Comparison of ENCODE assay signal across 21 cellular contexts in the genomic region with DNA sequence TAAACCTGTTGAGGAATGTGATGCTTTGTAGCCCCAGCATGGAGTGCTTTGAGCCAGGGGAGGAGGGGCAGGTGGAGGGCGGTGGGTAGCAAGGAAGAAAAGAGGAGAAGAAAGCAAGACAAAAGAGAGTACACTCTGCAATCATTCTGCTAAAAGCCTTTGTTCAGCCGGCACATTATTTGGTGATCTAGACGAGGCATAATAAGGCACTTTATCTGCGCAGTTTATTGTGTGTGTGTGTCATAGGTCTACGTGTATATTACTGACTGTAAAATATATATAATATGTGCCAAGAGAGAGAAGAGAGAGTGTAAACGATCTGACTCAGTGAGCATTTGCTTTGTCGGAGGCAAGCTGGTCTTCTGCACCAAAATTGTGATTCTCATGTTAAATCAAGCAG.
"Had no signal": no experiment of that assay in that cellular context is flagged by ENCODE, and none has a peak within 500 bp of the region (broad histone marks: within the 10 kb centered on the region; RNA-seq: fewer than 3 reads in every experiment).

No MANE protein-coding gene starts in this region.

- DNase-seq: activated B cell treated with CpG ODN at 0.5 μM for 24 hours; activated CD4-positive, alpha-beta T cell treated with anti-CD3 and anti-CD28 coated beads, Interleukin-2, amount 50 U/mL, for 1 hour; activated naive CD4-positive, alpha-beta T cell; activated T-cell treated with anti-CD3 and anti-CD28 coated beads for 4 hours; activated T-cell treated with anti-CD3 and anti-CD28 coated beads, Interleukin-2, amount 50 U/mL, for 72 hours; dorsolateral prefrontal cortex; effector memory CD4-positive, alpha-beta T cell; gastrocnemius medialis; glutamatergic neuron; left ventricle myocardium inferior; mesendoderm; ovary; right lobe of liver; stimulated activated CD4-positive, alpha-beta T cell treated with anti-CD3 and anti-CD28 coated beads, Interleukin-12 subunit alpha, Interleukin-12 subunit beta, amount 100 ng/mL, for 4 hours; stimulated activated CD4-positive, alpha-beta T cell treated with anti-CD3 and anti-CD28 coated beads, Interleukin-4, amount 100 ng/mL, for 1 hour; stimulated activated naive CD8-positive, alpha-beta T cell treated with anti-CD3 and anti-CD28 coated beads, Interleukin-15, Interleukin-2, amounts not matched to agents 100 U/mL and 50 U/mL, for 24 hours had no signal

- ATAC-seq: activated naive CD4-positive, alpha-beta T cell treated with anti-CD3 and anti-CD28 coated beads, Interleukin-2, amount 50 U/mL, for 72 hours; activated T-cell treated with anti-CD3 and anti-CD28 coated beads, Interleukin-2, amount 50 U/mL, for 72 hours; gastrocnemius medialis; natural killer cell treated with Interleukin-12 subunit alpha and Interleukin-12 subunit beta and Interleukin-15 and Interleukin-18, amount 100 ng/mL, for 72 hours; right lobe of liver; stimulated activated naive CD8-positive, alpha-beta T cell treated with anti-CD3 and anti-CD28 coated beads, Interleukin-15, Interleukin-2, amounts not matched to agents 100 U/mL and 50 U/mL, for 24 hours had no signal

- H3K27ac ChIP-seq: dorsolateral prefrontal cortex, gastrocnemius medialis, left ventricle myocardium inferior, ovary, right lobe of liver, thoracic aorta, vagina had no signal

- H3K4me1 ChIP-seq: gastrocnemius medialis, left ventricle myocardium inferior, right lobe of liver, vagina had no signal

- H3K4me3 ChIP-seq: dorsolateral prefrontal cortex, gastrocnemius medialis, left ventricle myocardium inferior, lung, ovary, right lobe of liver, thoracic aorta, vagina had no signal

- H3K9me3 ChIP-seq: gastrocnemius medialis, left ventricle myocardium inferior, ovary, right lobe of liver, thoracic aorta, vagina had no signal

- H3K27me3 ChIP-seq: gastrocnemius medialis, ovary, vagina had no signal

- H3K36me3 ChIP-seq: gastrocnemius medialis, left ventricle myocardium inferior, ovary, right lobe of liver, thoracic aorta, vagina had no signal
